ENCODE assay signal across 8 cellular contexts in the genomic region with DNA sequence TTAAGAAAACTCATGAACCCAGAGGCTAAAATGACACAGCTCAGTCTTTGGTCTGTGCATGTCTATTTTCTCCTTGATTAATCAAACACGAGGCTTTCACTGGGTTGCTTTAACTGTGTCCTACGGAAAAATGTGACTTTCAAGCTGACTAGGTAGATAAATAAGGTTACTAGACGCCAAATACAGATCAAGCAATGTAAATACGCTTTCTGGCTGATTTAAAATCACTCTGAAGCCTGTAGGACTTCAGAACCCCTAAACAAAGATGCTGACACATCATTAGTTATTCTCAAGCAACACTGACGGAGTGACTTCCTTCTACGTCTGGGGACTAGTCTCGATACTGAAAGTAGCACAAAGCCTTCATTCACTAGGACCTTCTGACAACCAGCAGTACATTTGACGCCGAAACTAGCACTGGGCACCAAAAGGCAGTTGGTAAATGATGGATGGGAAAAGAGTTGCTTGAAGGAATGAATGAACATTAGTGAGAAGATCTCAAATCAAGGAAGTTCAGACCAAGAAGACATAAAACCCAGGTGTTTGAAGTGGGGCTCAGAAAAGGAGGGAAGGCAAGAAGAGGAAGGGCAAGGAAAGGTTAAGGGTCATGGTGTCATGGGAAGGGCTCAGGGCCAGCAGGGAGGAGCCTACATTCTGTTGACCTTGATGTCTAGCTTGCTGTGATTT.
DNase-seq lines count a peak whose midpoint lies in the region; ATAC-seq and TF ChIP-seq lines count a peak whose summit lies in the region.

No MANE protein-coding gene starts in this region.

- H3K27me3 Mint-ChIP-seq in activated T-cell treated with anti-CD3 and anti-CD28 coated beads, Interleukin-2, amount 50 U/mL, for 72 hours (ENCODE audit: low read depth): peaks cover under 1% of the 10 kb centered on the region

- H3K9me3 ChIP-seq in mucosa of rectum (ENCODE audit: control insufficient read depth in 2 of 2, low read length in 2 of 2): no peaks in the 10 kb centered on the region
- H3K9me3 ChIP-seq in prostate gland: no peaks in the 10 kb centered on the region

- H3K9me3 Mint-ChIP-seq in activated T-cell treated with anti-CD3 and anti-CD28 coated beads, Interleukin-2, amount 50 U/mL, for 72 hours: no peaks in the 10 kb centered on the region

- peak overlapping the region; percentile 77 for H3K27ac Mint-ChIP-seq in activated T-cell treated with anti-CD3 and anti-CD28 coated beads, Interleukin-2, amount 50 U/mL, for 72 hours

- H3K4me3 ChIP-seq in ACC112 (ENCODE audit: low read depth, low read length) (no peak overlapping the region), mucosa of rectum (ENCODE audit: low read length in 2 of 2) (peak overlapping the region in 1 of 2 donors; percentile 29), prostate gland (no peak overlapping the region)

- H3K36me3 ChIP-seq in ACC112 (ENCODE audit: insufficient read depth, low read length): no peaks in the 10 kb centered on the region
- H3K36me3 ChIP-seq in mucosa of rectum (ENCODE audit: control insufficient read depth in 2 of 2, insufficient read depth in 2 of 2, low read length in 2 of 2): no peaks in the 10 kb centered on the region
- H3K36me3 ChIP-seq in prostate gland: no peaks in the 10 kb centered on the region

- WGBS in prostate gland: 45% methylated on average over 9 of the region's 9 CpGs

- H3K4me3 Mint-ChIP-seq in activated T-cell treated with anti-CD3 and anti-CD28 coated beads, Interleukin-2, amount 50 U/mL, for 72 hours: peak overlapping the region; percentile 72 to 80

- TF ChIP-seq CTCF in prostate gland (IDR thresholded peaks at IDR 0.05): no peak

- H3K4me1 ChIP-seq in ACC112 (ENCODE audit: control insufficient read depth, insufficient read depth, low read length, unreplicated experiment): peaks cover 7% of the 10 kb centered on the region
- H3K4me1 ChIP-seq in mucosa of rectum (ENCODE audit: control insufficient read depth in 2 of 2, insufficient read depth in 2 of 2, low read length in 2 of 2): peaks cover 0 to 3% of the 10 kb centered on the region in 2 donors
- no peaks in the 10 kb centered on the region for H3K4me1 ChIP-seq in prostate gland (replicated peaks)

- peak overlapping the region; percentile 2 for H2AFZ ChIP-seq in ACC112 (ENCODE audit: low read length, unreplicated experiment)

- H3K4me1 Mint-ChIP-seq in activated T-cell treated with anti-CD3 and anti-CD28 coated beads, Interleukin-2, amount 50 U/mL, for 72 hours (ENCODE audit: low read depth): peaks cover 22% of the 10 kb centered on the region

- H3K27ac ChIP-seq in ACC112 (ENCODE audit: low read depth, low read length) (no peak overlapping the region), mucosa of rectum (ENCODE audit: low read depth in 2 of 2, low read length in 2 of 2) (peak overlapping the region; percentile 42 to 63), prostate gland (no peak overlapping the region)

- no peaks in the 10 kb centered on the region for H3K36me3 Mint-ChIP-seq in activated T-cell treated with anti-CD3 and anti-CD28 coated beads, Interleukin-2, amount 50 U/mL, for 72 hours (ENCODE audit: insufficient read depth in 2 of 2)

- TF ChIP-seq POLR2A in prostate gland (IDR thresholded peaks at IDR 0.05): no peak

- H3K9ac ChIP-seq in mucosa of rectum (ENCODE audit: low read depth in 1 of 2, low read length in 2 of 2): peak overlapping the region in 1 of 2 donors; percentile 13

- H3K79me2 ChIP-seq in ACC112 (ENCODE audit: control insufficient read depth, insufficient read depth, low read length, unreplicated experiment): no peaks in the 10 kb centered on the region

- intact Hi-C loops in prostate gland (cut with DNase I): no loop called here

- DNase-seq in activated T-cell treated with anti-CD3 and anti-CD28 coated beads, Interleukin-2, amount 50 U/mL, for 72 hours: peak; percentile 31 to 43
- DNase-seq in islet precursor cell: no peak
- no peak for DNase-seq in NCI-H1092 treated with DMSO at 0.1 percent for 48 hours (lab: John Stamatoyannopoulos, UW)
- no peak for DNase-seq in prostate gland (ENCODE audit: low spot score)

- ATAC-seq in GM19043 (IDR thresholded peaks at IDR 0.05; ENCODE audit: low read depth, unreplicated experiment): peak; percentile 99
- ATAC-seq in HG03135 (IDR thresholded peaks at IDR 0.05; ENCODE audit: unreplicated experiment): peak; percentile 94
- ATAC-seq in activated T-cell treated with anti-CD3 and anti-CD28 coated beads, Interleukin-2, amount 50 U/mL, for 72 hours (replicated peaks in 1 of 2): peak; percentile 95 to 98

- H3K27me3 ChIP-seq in ACC112 (ENCODE audit: insufficient read depth, low read length): no peaks in the 10 kb centered on the region
- no peaks in the 10 kb centered on the region for H3K27me3 ChIP-seq in mucosa of rectum (ENCODE audit: control insufficient read depth in 2 of 2, insufficient read depth in 2 of 2, low read length in 2 of 2)
- H3K27me3 ChIP-seq in prostate gland (replicated peaks; ENCODE audit: insufficient read depth): no peaks in the 10 kb centered on the region

Comparison
In these comparisons a context has a peak if more than half of its experiments do, and no peak if none do; other contexts are left out.
1. H3K27ac ChIP-seq: peak in mucosa of rectum (2 of 2); none in ACC112 (single experiment) and prostate gland (0 of 2).
2. DNase-seq: peak in activated T-cell treated with anti-CD3 and anti-CD28 coated beads, Interleukin-2, amount 50 U/mL, for 72 hours (2 of 2); none in islet precursor cell (single experiment), NCI-H1092 treated with DMSO at 0.1 percent for 48 hours (single experiment) and prostate gland (single experiment).
3. Peak in every context shown above with its lines, with median percentiles within 50 percentile points of each other: ATAC-seq.